ENCODE assay signal across 11 cellular contexts in the genomic region with DNA sequence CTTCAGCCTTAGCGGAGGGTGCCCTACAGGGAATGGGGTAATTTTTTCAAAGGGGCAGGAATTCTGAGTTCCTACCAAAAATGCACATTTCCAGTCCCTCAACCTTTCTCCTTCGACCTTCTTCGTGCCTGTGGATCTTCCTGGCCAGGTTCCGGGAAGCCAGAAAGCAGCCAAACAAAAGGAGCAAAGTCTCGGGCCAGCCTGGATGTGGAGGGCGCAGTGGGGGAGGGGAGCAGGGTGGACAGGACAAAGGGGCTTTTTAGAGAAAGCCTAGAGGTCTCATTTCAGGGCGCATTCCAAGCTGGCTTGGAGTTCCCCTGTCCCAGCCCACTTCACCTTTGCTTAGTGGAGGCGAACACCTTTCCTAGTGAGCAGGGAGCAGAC. TPM values are rescaled to one million over a fixed set of nuclear protein-coding genes. Genes with fewer than 3 reads are reported as not detected.
DNase-seq lines count a peak whose midpoint lies in the region; ATAC-seq and TF ChIP-seq lines count a peak whose summit lies in the region.
"Had no signal": no experiment of that assay in that cellular context is flagged by ENCODE, and none has a peak within 500 bp of the region (broad histone marks: within the 10 kb centered on the region; RNA-seq: fewer than 3 reads in every experiment).

No MANE protein-coding gene starts in this region.

- H3K14ac ChIP-seq in neuronal stem cell (ENCODE audit: low read length): no peak overlapping the region

- peak overlapping the region; percentile 89 for H2AFZ ChIP-seq in PC-3 (ENCODE audit: low read length)
- H2AFZ ChIP-seq in neuronal stem cell (ENCODE audit: low read length): peak overlapping the region; percentile 91

- H3K79me1 ChIP-seq in neuronal stem cell (ENCODE audit: low read depth, low read length): peaks cover 6% of the 10 kb centered on the region

- H4K8ac ChIP-seq in neuronal stem cell (ENCODE audit: low read depth, low read length): no peak overlapping the region

- H3K4me3 ChIP-seq in PC-3 (ENCODE audit: low read length): peak overlapping the region; percentile 67
- peak overlapping the region; percentile 54 to 59 for H3K4me3 ChIP-seq in esophagus (ENCODE audit: low read depth in 1 of 2, low read length in 2 of 2)
- H3K4me3 ChIP-seq in neuronal stem cell (ENCODE audit: low read length in 2 of 2): peak overlapping the region; percentile 85 to 90

- H3K4me2 ChIP-seq in PC-3 (ENCODE audit: low read length) (peak overlapping the region; percentile 86), neuronal stem cell (ENCODE audit: insufficient read depth, low read length, poor library complexity, severe bottlenecking) (peak overlapping the region; percentile 68)

- 21 to 25% methylated on average over 8 of the region's 8 CpGs for WGBS in esophagus, 2 donors
- WGBS in neuronal stem cell (ENCODE audit: extremely low coverage in 2 of 2, insufficient read length in 2 of 2, insufficient replicate concordance in 1 of 2), 2 donors: no CpG with 5 or more reads among the region's 8 CpGs

- no peaks in the 10 kb centered on the region for H4K20me1 ChIP-seq in PC-3 (ENCODE audit: low read length)

- H3F3A ChIP-seq in PC-3 (ENCODE audit: low read length, unreplicated experiment): peaks cover 13% of the 10 kb centered on the region

- H3K36me3 ChIP-seq in PC-3 (ENCODE audit: low read depth, low read length): no peaks in the 10 kb centered on the region
- no peaks in the 10 kb centered on the region for H3K36me3 ChIP-seq in esophagus (ENCODE audit: control insufficient read depth in 2 of 2, insufficient read depth in 2 of 2, low read length in 1 of 2)
- peaks cover 0 to 38% of the 10 kb centered on the region in 2 donors for H3K36me3 ChIP-seq in neuronal stem cell (replicated peaks in 1 of 2; ENCODE audit: control insufficient read depth in 2 of 2, insufficient read depth in 2 of 2, low read length in 2 of 2)

- no peaks in the 10 kb centered on the region for H3K9me2 ChIP-seq in PC-3 (replicated peaks; ENCODE audit: low read length)

- peak overlapping the region; percentile 68 for H2AK5ac ChIP-seq in neuronal stem cell (ENCODE audit: low read depth, low read length)

- H3K79me2 ChIP-seq in PC-3 (ENCODE audit: low read length): peaks cover 58% of the 10 kb centered on the region

- peak overlapping the region; percentile 84 for H3K4ac ChIP-seq in neuronal stem cell (ENCODE audit: low read length)

- H2BK15ac ChIP-seq in neuronal stem cell (ENCODE audit: low read length): no peak overlapping the region

- H3K4me1 ChIP-seq in PC-3 (ENCODE audit: insufficient read depth, low read length) (peaks cover 65% of the 10 kb centered on the region), esophagus (ENCODE audit: control insufficient read depth in 2 of 2, insufficient read depth in 2 of 2, low read length in 1 of 2) (peaks cover 4 to 11% of the 10 kb centered on the region in 2 donors), neuronal stem cell (ENCODE audit: control insufficient read depth in 2 of 2, insufficient read depth in 1 of 2, low read depth in 1 of 2, low read length in 2 of 2) (peaks cover 45 to 56% of the 10 kb centered on the region in 2 donors), foreskin keratinocyte (peaks cover 12% of the 10 kb centered on the region)

- H3K9me3 ChIP-seq in PC-3 (ENCODE audit: low read length) (no peaks in the 10 kb centered on the region), esophagus (ENCODE audit: control insufficient read depth in 2 of 2, insufficient read depth in 1 of 2, low read depth in 1 of 2, low read length in 1 of 2) (no peaks in the 10 kb centered on the region), neuronal stem cell (replicated peaks in 1 of 2; ENCODE audit: control insufficient read depth in 2 of 2, insufficient read depth in 1 of 2, low read depth in 1 of 2, low read length in 2 of 2) (no peaks in the 10 kb centered on the region)

- ATAC-seq in PC-3: no peak
- no peak for ATAC-seq in HG03139 (IDR thresholded peaks at IDR 0.05; ENCODE audit: unreplicated experiment)
- no peak for ATAC-seq in foreskin keratinocyte
- no peak for ATAC-seq in GM21825 (IDR thresholded peaks at IDR 0.05; ENCODE audit: unreplicated experiment)
- no peak for ATAC-seq in HG03520 (IDR thresholded peaks at IDR 0.05; ENCODE audit: unreplicated experiment)

- H2BK12ac ChIP-seq in neuronal stem cell (ENCODE audit: low read length): peak overlapping the region; percentile 34

- H3K9ac ChIP-seq in PC-3 (ENCODE audit: low read length) (peak overlapping the region; percentile 83), neuronal stem cell (ENCODE audit: low read depth, low read length, poor library complexity) (peak overlapping the region; percentile 99)

- TF ChIP-seq CTCF in PC-3 (conservative IDR thresholded peaks at IDR 0.05; ENCODE audit: low read depth, low read length) (no peak), foreskin keratinocyte (conservative IDR thresholded peaks at IDR 0.05) (no peak)

- intact Hi-C loops in PC-3 (cut with micrococcal nuclease): loop anchor here (1.0 to 5.0 kb wide), 3 partner anchors 77 to 221 kb away; partner anchors contain the start of gene CACNA1S

- H4K91ac ChIP-seq in neuronal stem cell (ENCODE audit: low read depth, low read length, poor library complexity): peak overlapping the region; percentile 94

- peak overlapping the region; percentile 97 for H2BK5ac ChIP-seq in neuronal stem cell (ENCODE audit: low read length)

- peak overlapping the region; percentile 98 for H2BK120ac ChIP-seq in neuronal stem cell (ENCODE audit: low read depth, low read length)

- H3K27me3 ChIP-seq in PC-3 (ENCODE audit: low read length) (no peaks in the 10 kb centered on the region), esophagus (ENCODE audit: control insufficient read depth in 1 of 2, insufficient read depth in 2 of 2, low read length in 2 of 2) (no peaks in the 10 kb centered on the region), neuronal stem cell (ENCODE audit: control insufficient read depth in 3 of 3, insufficient read depth in 3 of 3, low read depth in 1 of 3, low read length in 3 of 3) (no peaks in the 10 kb centered on the region), foreskin keratinocyte (no peaks in the 10 kb centered on the region)

- DNase-seq in EL (peak; percentile 15), PC-3 (peak; percentile 55), neuronal stem cell (ENCODE audit: low spot score) (peak; percentile 73), foreskin keratinocyte (no peak)

- no peak overlapping the region for H3K23ac ChIP-seq in neuronal stem cell (ENCODE audit: low read depth, low read length, poor library complexity)

- BruUV-seq in PC-3 (replicated peaks; lab: Mats Ljungman, UMichigan): no TSS peak

- peak overlapping the region; percentile 97 for H3K18ac ChIP-seq in neuronal stem cell (ENCODE audit: low read length)

- H3K27ac ChIP-seq in PC-3 (ENCODE audit: low read length) (peak overlapping the region; percentile 74), esophagus (ENCODE audit: low read depth in 2 of 2, low read length in 1 of 2) (no peak overlapping the region), neuronal stem cell (replicated peaks; ENCODE audit: low read length) (peak overlapping the region; percentile 99), foreskin keratinocyte (no peak overlapping the region)

- CTCF ChIA-PET in PC-3 (lab: Charles Lee): interaction anchor here (1.2 to 1.5 kb wide), 3 partner anchors 80 to 151 kb away, joined by 3 to 12 read pairs (median 5); no protein-coding TSS in a partner anchor

- POLR2A ChIA-PET in PC-3 (lab: Charles Lee; ENCODE audit: unreplicated experiment): no interaction called here

RNA-seq across cellular contexts. Expression of gene INAVA, which starts 2.9 kb away (rescaled TPM):
- 102 and 128 TPM in 2 replicates for total RNA-seq in PC-3 (2014; rRNA removed)
- 10 to 100 TPM; 39.4 to 41.9 TPM for polyA plus RNA-seq in esophagus
- 30.9 TPM for polyA plus RNA-seq in neuronal stem cell (2013, experiment 1 of 2)
- 29.8 TPM for polyA plus RNA-seq in neuronal stem cell (2013, experiment 2 of 2)
- total RNA-seq in foreskin keratinocyte: 21.3 and 41.7 TPM in 2 replicates
- 17.5 and 30.4 TPM in 2 replicates for polyA plus RNA-seq in foreskin keratinocyte
- total RNA-seq: pulmonary artery endothelial cell, SK-MEL-5 had no signal

RNA-seq across cellular contexts. Expression of gene GPR25, which starts 19.0 kb away (rescaled TPM):
- total RNA-seq in PC-3 (2014; rRNA removed): not detected in 2 replicates
- polyA plus RNA-seq in esophagus: under 1 TPM; 0.14 to 0.55 TPM
- not detected for polyA plus RNA-seq in neuronal stem cell (2013, experiment 1 of 2)
- not detected for polyA plus RNA-seq in neuronal stem cell (2013, experiment 2 of 2)
- not detected in 2 replicates for total RNA-seq in foreskin keratinocyte
- not detected in 2 replicates for polyA plus RNA-seq in foreskin keratinocyte
- total RNA-seq: aorta, pulmonary artery endothelial cell, SK-MEL-5 had no signal
- polyA plus RNA-seq: aorta had no signal

Comparison
In these comparisons a context has a peak if more than half of its experiments do, and no peak if none do; other contexts are left out.
1. DNase-seq: peak in EL (single experiment), PC-3 (single experiment) and neuronal stem cell (single experiment); none in foreskin keratinocyte (0 of 2).
2. H3K27ac ChIP-seq: peak in PC-3 (single experiment) and neuronal stem cell (single experiment); none in esophagus (0 of 2) and foreskin keratinocyte (single experiment).
3. Peak in every context shown above with its lines, with median percentiles within 50 percentile points of each other: H3K4me3 ChIP-seq.